Comparison of ENCODE assay signal across 27 cellular contexts in genomic region chr17:21467739-21468490, GRCh38.
"Had no signal": no experiment of that assay in that cellular context is flagged by ENCODE, and none has a peak within 500 bp of the region (broad histone marks: within the 10 kb centered on the region; RNA-seq: fewer than 3 reads in every experiment).

No MANE protein-coding gene starts in this region.

- H3K4me3 ChIP-seq: dorsolateral prefrontal cortex, esophagus muscularis mucosa, gastroesophageal sphincter, heart left ventricle, lower lobe of right lung, ovary, smooth muscle cell, suprapubic skin, transverse colon, vagina had no signal

- H3K36me3 ChIP-seq: esophagus muscularis mucosa, gastroesophageal sphincter, heart left ventricle, lower lobe of right lung, ovary, suprapubic skin, transverse colon, vagina had no signal

- ATAC-seq: foreskin keratinocyte; gastroesophageal sphincter; heart left ventricle; left ventricle myocardium superior; lower lobe of right lung; naive thymus-derived CD8-positive, alpha-beta T cell; sciatic nerve; stimulated activated naive CD8-positive, alpha-beta T cell treated with anti-CD3 and anti-CD28 coated beads, Interleukin-15, amount 100 ng/mL, for 72 hours had no signal

- H3K27me3 ChIP-seq: ovary, vagina had no signal

- H3K27ac ChIP-seq: dorsolateral prefrontal cortex, esophagus muscularis mucosa, foreskin keratinocyte, gastroesophageal sphincter, heart left ventricle, lower lobe of right lung, ovary, suprapubic skin, transverse colon, vagina had no signal

- DNase-seq: dorsolateral prefrontal cortex; effector CD8-positive, alpha-beta T cell; foreskin keratinocyte; heart left ventricle; hippocampal formation; islet precursor cell; left ventricle myocardium superior; lower lobe of right lung; naive thymus-derived CD8-positive, alpha-beta T cell; nephron progenitor cell; nucleus accumbens; ovary; stimulated activated CD4-positive, alpha-beta T cell treated with anti-CD3 and anti-CD28 coated beads, Interleukin-12 subunit alpha, Interleukin-12 subunit beta, amount 100 ng/mL, for 4 hours; stimulated activated CD4-positive, alpha-beta T cell treated with anti-CD3 and anti-CD28 coated beads, Interleukin-1b, Interleukin-23, amount 100 ng/mL, for 48 hours; stimulated activated CD4-positive, alpha-beta T cell treated with anti-CD3 and anti-CD28 coated beads, Interleukin-4, amount 100 ng/mL, for 1 hour; stimulated activated CD8-positive, alpha-beta memory T cell treated with anti-CD3 and anti-CD28 coated beads, Interleukin-4, amount 100 ng/mL, for 48 hours; stimulated activated naive CD4-positive, alpha-beta T cell; stimulated activated naive CD8-positive, alpha-beta T cell treated with anti-CD3 and anti-CD28 coated beads, Interleukin-15, amount 100 ng/mL, for 72 hours; transverse colon had no signal

- H3K4me1 ChIP-seq: foreskin keratinocyte had no signal

- FAIRE-seq: colon, endothelial cell of umbilical vein had no signal

- H3K9me3 ChIP-seq: esophagus muscularis mucosa, gastroesophageal sphincter, heart left ventricle, lower lobe of right lung, ovary, suprapubic skin, transverse colon, vagina had no signal
